24 cellular contexts compared by ENCODE assay signal in genomic region chr6:3981917-3982316, GRCh38.
DNase-seq lines count a peak whose midpoint lies in the region; ATAC-seq and TF ChIP-seq lines count a peak whose summit lies in the region.
"Had no signal": no experiment of that assay in that cellular context is flagged by ENCODE, and none has a peak within 500 bp of the region (broad histone marks: within the 10 kb centered on the region; RNA-seq: fewer than 3 reads in every experiment).

No MANE protein-coding gene starts in this region.

- no peaks in the 10 kb centered on the region for H3K79me2 ChIP-seq in Karpas-422 (ENCODE audit: low read length)

- no peak for TF ChIP-seq CTCF in neural crest cell (conservative IDR thresholded peaks at IDR 0.05)

- no peaks in the 10 kb centered on the region for H3K4me1 ChIP-seq in Karpas-422 (ENCODE audit: low read length)
- H3K4me1 ChIP-seq: BE2C, BLaER1 had no signal

- 0 out of 2 replicates have a peak, but pooled peaks cover 11% of the 10 kb centered on the region for H4K20me1 ChIP-seq in Karpas-422 (ENCODE audit: insufficient read depth, low read depth, low read length)

- CTCF ChIA-PET in activated naive CD4-positive, alpha-beta T cell treated with anti-CD3 and anti-CD28 coated beads for 36 hours (lab: Charles Lee), result interaction anchor here (0.7 to 0.8 kb wide), 2 partner anchors 232 to 239 kb away, joined by 3 read pairs; no protein-coding TSS in a partner anchor

- H3K27me3 ChIP-seq in Karpas-422 (ENCODE audit: low read length), result no peaks in the 10 kb centered on the region
- H3K27me3 ChIP-seq: BE2C, BLaER1 had no signal

- H2AFZ ChIP-seq in Karpas-422 (ENCODE audit: low read length), result no peak overlapping the region

- intact Hi-C loops in activated naive CD4-positive, alpha-beta T cell treated with anti-CD3 and anti-CD28 coated beads for 36 hours (cut with micrococcal nuclease), result no loop called here

- H3K36me3 ChIP-seq in Karpas-422 (ENCODE audit: insufficient read depth, low read length), result no peaks in the 10 kb centered on the region
- H3K36me3 ChIP-seq: BE2C had no signal

- H3K9me2 ChIP-seq in Karpas-422 (replicated peaks; ENCODE audit: insufficient read depth, low read length), result no peaks in the 10 kb centered on the region

- H3K27ac ChIP-seq in Karpas-422 (ENCODE audit: low read length), result no peak overlapping the region
- H3K27ac ChIP-seq: BLaER1 had no signal

- H3K9me3 ChIP-seq in Karpas-422 (ENCODE audit: low read length), result no peaks in the 10 kb centered on the region
- H3K9me3 ChIP-seq: BE2C had no signal

- H3K36me3 Mint-ChIP-seq in neural crest cell (ENCODE audit: low read depth), result peaks cover 11% of the 10 kb centered on the region
- peaks cover 11% of the 10 kb centered on the region for H3K36me3 Mint-ChIP-seq in activated naive CD4-positive, alpha-beta T cell treated with anti-CD3 and anti-CD28 coated beads for 36 hours (ENCODE audit: low read depth)
- no peaks in the 10 kb centered on the region for H3K36me3 Mint-ChIP-seq in stimulated activated effector memory CD8-positive, alpha-beta T cell treated with anti-CD3 and anti-CD28 coated beads, Interleukin-12 subunit alpha, Interleukin-12 subunit beta, amount 100 ng/mL, for 72 hours

- no peaks in the 10 kb centered on the region for H3K27me3 Mint-ChIP-seq in neural crest cell (ENCODE audit: low read depth)
- no peaks in the 10 kb centered on the region for H3K27me3 Mint-ChIP-seq in activated naive CD4-positive, alpha-beta T cell treated with anti-CD3 and anti-CD28 coated beads for 36 hours (ENCODE audit: low read depth)
- H3K27me3 Mint-ChIP-seq: CD4-positive, alpha-beta memory T cell; CD4-positive, CD25-positive, alpha-beta regulatory T cell had no signal

- DNase-seq in Karpas-422 (peak; percentile 6), NCI-H526 treated with DMSO at 0.1 percent for 48 hours (lab: John Stamatoyannopoulos, UW) (peak; percentile 61), neural crest cell (ENCODE audit: low read depth, low spot score) (no peak), HuH-7 (ENCODE audit: low spot score) (no peak)
- DNase-seq in activated naive CD4-positive, alpha-beta T cell treated with anti-CD3 and anti-CD28 coated beads for 36 hours, result no peak
- DNase-seq in stimulated activated effector memory CD8-positive, alpha-beta T cell treated with anti-CD3 and anti-CD28 coated beads, Interleukin-12 subunit alpha, Interleukin-12 subunit beta, amount 100 ng/mL, for 72 hours (ENCODE audit: low spot score in 2 of 2), result no peak
- DNase-seq: 8988T; ACHN; BE2C; C1 segment of cervical spinal cord; CD4-positive, alpha-beta memory T cell; CD4-positive, CD25-positive, alpha-beta regulatory T cell; CD8-positive, alpha-beta memory T cell; COR-L47; DMS 273 treated with DMSO at 0.1 percent for 48 hours; DMS153; DMS53; DMS79; DND-41; EL; GDM1 had no signal

- no peak overlapping the region for H3K4me3 Mint-ChIP-seq in neural crest cell
- no peak overlapping the region for H3K4me3 Mint-ChIP-seq in activated naive CD4-positive, alpha-beta T cell treated with anti-CD3 and anti-CD28 coated beads for 36 hours
- H3K4me3 Mint-ChIP-seq in stimulated activated effector memory CD8-positive, alpha-beta T cell treated with anti-CD3 and anti-CD28 coated beads, Interleukin-12 subunit alpha, Interleukin-12 subunit beta, amount 100 ng/mL, for 72 hours, result no peak overlapping the region
- H3K4me3 Mint-ChIP-seq: CD14-positive monocyte; CD4-positive, alpha-beta memory T cell; CD4-positive, CD25-positive, alpha-beta regulatory T cell; CD8-positive, alpha-beta memory T cell had no signal

- peaks cover 4% of the 10 kb centered on the region for H3K9me3 Mint-ChIP-seq in neural crest cell
- no peaks in the 10 kb centered on the region for H3K9me3 Mint-ChIP-seq in activated naive CD4-positive, alpha-beta T cell treated with anti-CD3 and anti-CD28 coated beads for 36 hours
- peaks cover 2% of the 10 kb centered on the region for H3K9me3 Mint-ChIP-seq in stimulated activated effector memory CD8-positive, alpha-beta T cell treated with anti-CD3 and anti-CD28 coated beads, Interleukin-12 subunit alpha, Interleukin-12 subunit beta, amount 100 ng/mL, for 72 hours

- H3K4me3 ChIP-seq in Karpas-422 (ENCODE audit: low read length), result no peak overlapping the region
- H3K4me3 ChIP-seq: BLaER1, GM12878 had no signal

- peaks cover 15% of the 10 kb centered on the region for H3K4me1 Mint-ChIP-seq in neural crest cell
- peaks cover 6% of the 10 kb centered on the region for H3K4me1 Mint-ChIP-seq in activated naive CD4-positive, alpha-beta T cell treated with anti-CD3 and anti-CD28 coated beads for 36 hours (ENCODE audit: low read depth)
- H3K4me1 Mint-ChIP-seq in stimulated activated effector memory CD8-positive, alpha-beta T cell treated with anti-CD3 and anti-CD28 coated beads, Interleukin-12 subunit alpha, Interleukin-12 subunit beta, amount 100 ng/mL, for 72 hours, result peaks cover 12% of the 10 kb centered on the region

- H3K4me2 ChIP-seq in Karpas-422 (ENCODE audit: low read depth, low read length, poor library complexity, severe bottlenecking), result no peak overlapping the region
- H3K4me2 ChIP-seq: BLaER1 had no signal

- H3K27ac Mint-ChIP-seq in neural crest cell (ENCODE audit: unreplicated experiment), result peak overlapping the region; percentile 35
- no peak overlapping the region for H3K27ac Mint-ChIP-seq in activated naive CD4-positive, alpha-beta T cell treated with anti-CD3 and anti-CD28 coated beads for 36 hours
- no peak overlapping the region for H3K27ac Mint-ChIP-seq in stimulated activated effector memory CD8-positive, alpha-beta T cell treated with anti-CD3 and anti-CD28 coated beads, Interleukin-12 subunit alpha, Interleukin-12 subunit beta, amount 100 ng/mL, for 72 hours
- H3K27ac Mint-ChIP-seq: CD14-positive monocyte; CD4-positive, CD25-positive, alpha-beta regulatory T cell; CD8-positive, alpha-beta memory T cell had no signal

- no peak for ATAC-seq in stimulated activated effector memory CD8-positive, alpha-beta T cell treated with anti-CD3 and anti-CD28 coated beads, Interleukin-12 subunit alpha, Interleukin-12 subunit beta, amount 100 ng/mL, for 72 hours
- ATAC-seq: GM12878 had no signal

- no peak overlapping the region for H3K9ac ChIP-seq in Karpas-422 (ENCODE audit: low read length)
- H3K9ac ChIP-seq: BLaER1 had no signal

Comparison
In these comparisons a context has a peak if more than half of its experiments do, and no peak if none do; other contexts are left out.
1. DNase-seq: peak in Karpas-422 (single experiment) and NCI-H526 treated with DMSO at 0.1 percent for 48 hours (single experiment); none in neural crest cell (single experiment), HuH-7 (single experiment), activated naive CD4-positive, alpha-beta T cell treated with anti-CD3 and anti-CD28 coated beads for 36 hours (single experiment) and stimulated activated effector memory CD8-positive, alpha-beta T cell treated with anti-CD3 and anti-CD28 coated beads, Interleukin-12 subunit alpha, Interleukin-12 subunit beta, amount 100 ng/mL, for 72 hours (0 of 2).